Comparison of ENCODE assay signal across 8 cellular contexts in genomic region chr10:102674566-102674965, GRCh38. TPM values are rescaled to one million over a fixed set of nuclear protein-coding genes. Genes with fewer than 3 reads are reported as not detected.
DNase-seq lines count a peak whose midpoint lies in the region; ATAC-seq, FAIRE-seq and TF ChIP-seq lines count a peak whose summit lies in the region.

No MANE protein-coding gene starts in this region.

- H3K9ac ChIP-seq in SK-N-SH, result no peak overlapping the region

- POLR2A ChIA-PET in SK-N-SH (lab: Yijun Ruan, JAX), result interaction anchor here (0.6 to 1.5 kb wide), 6 partner anchors 15 to 209 kb away, joined by 3 to 5 read pairs (median 3); no protein-coding TSS in a partner anchor

- no peaks in the 10 kb centered on the region for H3K9me2 ChIP-seq in SK-N-SH

- no peak for FAIRE-seq in RCC 7860 (lab: Jason Lieb, UNC)

- H3F3A ChIP-seq in SK-N-SH (replicated peaks; ENCODE audit: insufficient read depth), result peaks cover 6% of the 10 kb centered on the region

- TF ChIP-seq CTCF in SK-N-SH (IDR thresholded peaks at IDR 0.05) (no peak), right lobe of liver (IDR thresholded peaks at IDR 0.05) (no peak), GM20000 (IDR thresholded peaks at IDR 0.05; ENCODE audit: extremely low read depth, missing control alignments) (no peak)

- H3K79me2 ChIP-seq in SK-N-SH (ENCODE audit: insufficient read depth), result no peaks in the 10 kb centered on the region

- H2AFZ ChIP-seq in SK-N-SH (ENCODE audit: low read depth), result no peak overlapping the region; the same call in 1 of the 2 replicates

- no peaks in the 10 kb centered on the region for H4K20me1 ChIP-seq in SK-N-SH (ENCODE audit: insufficient read depth)

- H3K4me3 ChIP-seq in SK-N-SH (ENCODE audit: low read depth in 2 of 2, low read length in 1 of 2), result no peak overlapping the region
- H3K4me3 ChIP-seq in right lobe of liver, result no peak overlapping the region

- H3K36me3 ChIP-seq in SK-N-SH (replicated peaks in 1 of 2; ENCODE audit: control insufficient read depth in 1 of 2, insufficient read depth in 2 of 2, low read length in 1 of 2), result no peaks in the 10 kb centered on the region
- H3K36me3 ChIP-seq in right lobe of liver, result no peaks in the 10 kb centered on the region

- no peak; the same call in 1 of the 2 replicates for TF ChIP-seq RAD21 in SK-N-SH (IDR thresholded peaks at IDR 0.05; ENCODE audit: low read length)

- no peak for ATAC-seq in SK-N-SH treated with all-trans-retinoic acid at 6 μM for 48 hours
- no peak for ATAC-seq in right lobe of liver

- H3K27me3 ChIP-seq in SK-N-SH (ENCODE audit: insufficient read depth) (no peaks in the 10 kb centered on the region), right lobe of liver (no peaks in the 10 kb centered on the region)

- TF ChIP-seq POLR2A in right lobe of liver (IDR thresholded peaks at IDR 0.05), result no peak

- intact Hi-C loops in right lobe of liver (cut with DNase I), result no loop called here

- DNase-seq in SK-N-SH (peak; percentile 52), right lobe of liver (no peak), superior temporal gyrus (ENCODE audit: extremely low spot score) (peak; percentile 44), RCC 7860 (ENCODE audit: low spot score) (no peak), GM20000 (ENCODE audit: low spot score) (no peak)
- no peak for DNase-seq in activated CD8-positive, alpha-beta memory T cell treated with anti-CD3 and anti-CD28 coated beads, Interleukin-2, amount 50 U/mL, for 48 hours

- H3K4me1 ChIP-seq in SK-N-SH (ENCODE audit: control insufficient read depth in 1 of 2, insufficient read depth in 2 of 2, low read depth in 1 of 2, low read length in 1 of 2) (peaks cover 36 to 74% of the 10 kb centered on the region in 2 experiments), right lobe of liver (peaks cover 0 to 20% (median 0%) of the 10 kb centered on the region in 4 donors)

- H3K9me3 ChIP-seq in SK-N-SH, result no peaks in the 10 kb centered on the region
- no peaks in the 10 kb centered on the region for H3K9me3 ChIP-seq in right lobe of liver

- no peak for TF ChIP-seq EP300 in SK-N-SH (IDR thresholded peaks at IDR 0.05; ENCODE audit: borderline replicate concordance in 1 of 2, low read depth in 1 of 2, low read length in 1 of 2)

- 67% methylated on average over 2 of the region's 2 CpGs for WGBS in SK-N-SH (ENCODE audit: low lambda C conversion rate)
- 25% methylated on average over 2 of the region's 2 CpGs for WGBS in right lobe of liver (ENCODE audit: insufficient coverage, low coverage, low lambda C conversion rate, missing lambda C conversion rate)

- CTCF ChIA-PET in SK-N-SH (lab: Yijun Ruan, JAX), result interaction anchor here (1.4 to 12.9 kb wide), 7 partner anchors 11 to 79 kb away, joined by 3 to 123 read pairs (median 7); partner anchors contain the start of genes ARL3, SFXN2 and TRIM8

- peak overlapping the region; percentile 62 for H3K4me2 ChIP-seq in SK-N-SH

- H3K27ac ChIP-seq in SK-N-SH (ENCODE audit: low read depth in 2 of 2, low read length in 1 of 2) (peak overlapping the region; percentile 67 to 85; a peak in 2 of 4 replicates), angular gyrus (ENCODE audit: low read depth, low read length) (peak overlapping the region; percentile 94), right lobe of liver (peak overlapping the region; percentile 26 to 53 (median 47))

TF ChIP-seq in SK-N-SH, 30 proteins besides CTCF, POLR2A, EP300 and RAD21:
- TF ChIP-seq EZH2phosphoT487 (IDR thresholded peaks at IDR 0.05; ENCODE audit: borderline replicate concordance, low read depth), result no peak
- no peak for TF ChIP-seq FOXJ3 (CRISPR knock-in tag; IDR thresholded peaks at IDR 0.05)
- no peak for TF ChIP-seq MAX (IDR thresholded peaks at IDR 0.05; ENCODE audit: low read depth)
- TF ChIP-seq, protein P1, sequence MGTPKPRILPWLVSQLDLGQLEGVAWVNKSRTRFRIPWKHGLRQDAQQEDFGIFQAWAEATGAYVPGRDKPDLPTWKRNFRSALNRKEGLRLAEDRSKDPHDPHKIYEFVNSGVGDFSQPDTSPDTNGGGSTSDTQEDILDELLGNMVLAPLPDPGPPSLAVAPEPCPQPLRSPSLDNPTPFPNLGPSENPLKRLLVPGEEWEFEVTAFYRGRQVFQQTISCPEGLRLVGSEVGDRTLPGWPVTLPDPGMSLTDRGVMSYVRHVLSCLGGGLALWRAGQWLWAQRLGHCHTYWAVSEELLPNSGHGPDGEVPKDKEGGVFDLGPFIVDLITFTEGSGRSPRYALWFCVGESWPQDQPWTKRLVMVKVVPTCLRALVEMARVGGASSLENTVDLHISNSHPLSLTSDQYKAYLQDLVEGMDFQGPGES (IDR thresholded peaks at IDR 0.05; ENCODE audit: low read depth, low read length), result no peak
- TF ChIP-seq TAF1 (IDR thresholded peaks at IDR 0.05; ENCODE audit: borderline replicate concordance, low read depth, low read length), result no peak
- no peak for TF ChIP-seq ELF1 (IDR thresholded peaks at IDR 0.05)
- no peak for TF ChIP-seq POLR2AphosphoS5 (IDR thresholded peaks at IDR 0.05; ENCODE audit: low read depth, low read length)
- no peak for TF ChIP-seq TEAD4 (IDR thresholded peaks at IDR 0.05; ENCODE audit: borderline replicate concordance, insufficient read depth)

TF ChIP-seq in SK-N-SH treated with all-trans-retinoic acid at 6 μM for 48 hours, 23 proteins besides CTCF, POLR2A, EP300 and RAD21:
- TF ChIP-seq ZNF70 (CRISPR knock-in tag; IDR thresholded peaks at IDR 0.05) (no peak), ZNF565 (CRISPR knock-in tag; conservative IDR thresholded peaks at IDR 0.05; ENCODE audit: low read depth) (no peak), OSR1 (CRISPR knock-in tag; IDR thresholded peaks at IDR 0.05) (no peak), CREB5 (CRISPR knock-in tag; IDR thresholded peaks at IDR 0.05; ENCODE audit: low read depth) (no peak), BACH2 (CRISPR knock-in tag; IDR thresholded peaks at IDR 0.05; ENCODE audit: borderline replicate concordance) (no peak)

RNA-seq across cellular contexts. Expression of gene TRIM8, which starts 30.3 kb away (rescaled TPM):
- polyA plus RNA-seq in SK-N-SH (2012; rRNA removed), result 67.0 and 108 TPM in 2 replicates
- polyA plus RNA-seq in SK-N-SH (2012; cell fraction: cytosol; rRNA removed), result 70.8 and 98.8 TPM in 2 replicates
- polyA plus RNA-seq in SK-N-SH (2012; cell fraction: nucleus; rRNA removed), result 83.2 and 87.9 TPM in 2 replicates
- 10 to 100 TPM; 34.7 to 99.8 (median 41.2) TPM for total RNA-seq in right lobe of liver

RNA-seq across cellular contexts. Expression of gene ARL3, which starts 39.6 kb away (rescaled TPM):
- 11.2 and 12.5 TPM in 2 replicates for polyA plus RNA-seq in SK-N-SH (2012; rRNA removed)
- polyA plus RNA-seq in SK-N-SH (2012; cell fraction: cytosol; rRNA removed), result 15.5 and 18.3 TPM in 2 replicates
- 4.7 and 5.6 TPM in 2 replicates for polyA plus RNA-seq in SK-N-SH (2012; cell fraction: nucleus; rRNA removed)
- 1 to 10 TPM; 1.1 to 3.3 (median 2.3) TPM for total RNA-seq in right lobe of liver

RNA-seq across cellular contexts. Expression of gene SFXN2, which starts 39.9 kb away (rescaled TPM):
- 10.2 and 10.6 TPM in 2 replicates for polyA plus RNA-seq in SK-N-SH (2012; rRNA removed)
- 4.6 and 7.4 TPM in 2 replicates for polyA plus RNA-seq in SK-N-SH (2012; cell fraction: cytosol; rRNA removed)
- 26.6 and 27.1 TPM in 2 replicates for polyA plus RNA-seq in SK-N-SH (2012; cell fraction: nucleus; rRNA removed)
- total RNA-seq in right lobe of liver, result 10 to 100 TPM in 4 of 6 experiments, 1 to 10 TPM in 2; 7.1 to 29.7 (median 16.5) TPM

Comparison
In these comparisons a context has a peak if more than half of its experiments do, and no peak if none do; other contexts are left out.
1. DNase-seq: peak in SK-N-SH (single experiment) and superior temporal gyrus (single experiment); none in right lobe of liver (0 of 3), RCC 7860 (single experiment), activated CD8-positive, alpha-beta memory T cell treated with anti-CD3 and anti-CD28 coated beads, Interleukin-2, amount 50 U/mL, for 48 hours (single experiment) and GM20000 (single experiment).
2. Peak in every context shown above with its lines, with median percentiles within 50 percentile points of each other: H3K27ac ChIP-seq.